1 cellular context compared by ENCODE assay signal in the genomic region with DNA sequence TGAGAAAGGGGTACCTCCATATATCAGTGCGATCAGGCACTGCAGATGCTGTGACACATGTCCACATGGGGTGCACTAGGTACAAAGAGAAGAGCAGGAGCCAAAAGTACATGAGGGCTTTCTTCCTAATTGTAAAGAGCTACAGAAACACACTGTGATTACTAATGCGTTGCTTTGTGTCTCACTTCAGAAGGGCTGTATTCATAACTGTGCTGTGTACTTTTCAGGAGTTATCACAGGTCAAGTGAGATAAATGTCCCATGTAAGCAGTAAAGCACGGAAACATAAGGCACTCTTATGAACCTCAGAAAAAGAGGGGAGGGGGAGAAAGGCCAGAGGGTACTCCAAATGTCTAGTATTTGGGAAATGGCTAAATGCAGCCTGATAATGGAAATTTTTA.
TF ChIP-seq lines count a peak whose summit lies in the region.

No MANE protein-coding gene starts in this region.

TF ChIP-seq in GM23338, 12 proteins besides CTCF, POLR2A, EP300 and RAD21 (continued from another document):
- TF ChIP-seq, protein P1, sequence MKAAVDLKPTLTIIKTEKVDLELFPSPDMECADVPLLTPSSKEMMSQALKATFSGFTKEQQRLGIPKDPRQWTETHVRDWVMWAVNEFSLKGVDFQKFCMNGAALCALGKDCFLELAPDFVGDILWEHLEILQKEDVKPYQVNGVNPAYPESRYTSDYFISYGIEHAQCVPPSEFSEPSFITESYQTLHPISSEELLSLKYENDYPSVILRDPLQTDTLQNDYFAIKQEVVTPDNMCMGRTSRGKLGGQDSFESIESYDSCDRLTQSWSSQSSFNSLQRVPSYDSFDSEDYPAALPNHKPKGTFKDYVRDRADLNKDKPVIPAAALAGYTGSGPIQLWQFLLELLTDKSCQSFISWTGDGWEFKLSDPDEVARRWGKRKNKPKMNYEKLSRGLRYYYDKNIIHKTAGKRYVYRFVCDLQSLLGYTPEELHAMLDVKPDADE (IDR thresholded peaks at IDR 0.05) = no peak
- no peak for TF ChIP-seq JUNB (IDR thresholded peaks at IDR 0.05; ENCODE audit: unreplicated experiment)
- TF ChIP-seq REST (IDR thresholded peaks at IDR 0.05; ENCODE audit: unreplicated experiment) = no peak
- TF ChIP-seq CREB1 (CRISPR knock-in tag; IDR thresholded peaks at IDR 0.05; ENCODE audit: low read depth) = no peak
- no peak for TF ChIP-seq EZH2 (IDR thresholded peaks at IDR 0.05; ENCODE audit: low read depth, unreplicated experiment)
- TF ChIP-seq NANOG (IDR thresholded peaks at IDR 0.05; ENCODE audit: borderline replicate concordance) = no peak
- no peak for TF ChIP-seq ZNF331 (CRISPR knock-in tag; IDR thresholded peaks at IDR 0.05; ENCODE audit: low read depth)
